In genomic region chr16:89333401-89334001, GRCh38 we compare ENCODE assay signal across 8 cellular contexts.
DNase-seq lines count a peak whose midpoint lies in the region; ATAC-seq and TF ChIP-seq lines count a peak whose summit lies in the region.
"Not testable (repeated sequence)": the region's sequence is repeated elsewhere in the genome, so short reads cannot be mapped to it uniquely, and the experiment has no call there.

No MANE protein-coding gene starts in this region.

- H3K27me3 ChIP-seq in CD8-positive, alpha-beta T cell (ENCODE audit: insufficient read depth, low read length) = not testable (repeated sequence)

- intact Hi-C loops in CD8-positive, alpha-beta T cell (cut with DNase I, micrococcal nuclease) = loop anchor here (1.0 to 5.0 kb wide), 6 partner anchors 69 to 308 kb away; partner anchors contain the start of gene SPG7 (in 1 of the 2)
- intact Hi-C loops in Right ventricle myocardium superior (cut with DNase I) = loop anchor here (5.0 to 10.0 kb wide), 2 partner anchors 174 to 221 kb away; partner anchors contain the start of gene SPG7

- peak; percentile 41 for TF ChIP-seq CTCF in CD8-positive, alpha-beta T cell (IDR thresholded peaks at IDR 0.05)

- not testable (repeated sequence) for H3K36me3 Mint-ChIP-seq in CD8-positive, alpha-beta T cell; naive B cell

- POLR2A ChIA-PET in CD8-positive, alpha-beta T cell (lab: Charles Lee) = interaction anchor here (1.3 kb wide), 1 partner anchor 20 kb away, joined by 3 read pairs; no protein-coding TSS in a partner anchor

- not testable (repeated sequence) for H3K36me3 ChIP-seq in CD8-positive, alpha-beta T cell (ENCODE audit: insufficient read depth, low read length)

- H3K27me3 Mint-ChIP-seq in CD8-positive, alpha-beta T cell (ENCODE audit: low read depth); naive B cell: not testable (repeated sequence)

- peaks cover 77% of the 10 kb centered on the region for H3K4me1 ChIP-seq in CD8-positive, alpha-beta T cell (ENCODE audit: insufficient read depth, low read length)

- not testable (repeated sequence) for H3K4me3 ChIP-seq in CD8-positive, alpha-beta T cell (ENCODE audit: low read depth, low read length)

- not testable (repeated sequence) for H3K27ac ChIP-seq in CD8-positive, alpha-beta T cell (ENCODE audit: low read depth, low read length)
- peak overlapping the region; percentile 44 for H3K27ac ChIP-seq in caudate nucleus (ENCODE audit: low read depth, low read length)

- CTCF ChIA-PET in CD8-positive, alpha-beta T cell (lab: Charles Lee) = interaction anchor here (0.6 to 2.1 kb wide), 11 partner anchors 8 to 211 kb away, joined by 3 to 7 read pairs (median 3); no protein-coding TSS in a partner anchor

- peaks cover 78% of the 10 kb centered on the region for H3K4me1 Mint-ChIP-seq in CD8-positive, alpha-beta T cell (ENCODE audit: low read depth)
- H3K4me1 Mint-ChIP-seq in naive B cell = peaks cover 41 to 86% (median 70%) of the 10 kb centered on the region in 3 donors

- H3K27ac Mint-ChIP-seq in CD8-positive, alpha-beta T cell = peak overlapping the region; percentile 38
- peak overlapping the region in 4 of 6 donors; percentile 65 to 89 (median 73) for H3K27ac Mint-ChIP-seq in naive B cell

- peak in 4 of 7 experiments; percentile 27 to 47 (median 42) for DNase-seq in CD8-positive, alpha-beta T cell
- DNase-seq in HCEC 1CT (peak; percentile 72), NCI-H524 treated with DMSO at 0.1 percent for 48 hours (lab: John Stamatoyannopoulos, UW) (peak; percentile 27), caudate nucleus (lab: John Stamatoyannopoulos, UW) (peak in 33 of 61 donors; percentile 21 to 79 (median 54)), naive B cell (peak; percentile 43)
- DNase-seq in activated CD4-positive, alpha-beta T cell treated with anti-CD3 and anti-CD28 coated beads for 4 hours = peak; percentile 44 to 53
- not testable (repeated sequence) for DNase-seq in Right ventricle myocardium superior; stimulated activated naive CD8-positive, alpha-beta T cell treated with anti-CD3 and anti-CD28 coated beads, Interleukin-15, Interleukin-2, amounts not matched to agents 100 U/mL and 50 U/mL, for 24 hours

- ATAC-seq in CD8-positive, alpha-beta T cell = peak; percentile 48
- peak; percentile 80 for ATAC-seq in Right ventricle myocardium superior (ENCODE audit: poor library complexity)
- ATAC-seq in naive B cell (ENCODE audit: low read depth in 2 of 2) = peak; percentile 74 to 84
- peak; percentile 79 for ATAC-seq in stimulated activated naive CD8-positive, alpha-beta T cell treated with anti-CD3 and anti-CD28 coated beads, Interleukin-15, Interleukin-2, amounts not matched to agents 100 U/mL and 50 U/mL, for 24 hours

- H3K9me3 Mint-ChIP-seq in CD8-positive, alpha-beta T cell; naive B cell: not testable (repeated sequence)

- H3K9me3 ChIP-seq in CD8-positive, alpha-beta T cell (ENCODE audit: low read length) = not testable (repeated sequence)

- H3K4me3 Mint-ChIP-seq in CD8-positive, alpha-beta T cell = not testable (repeated sequence)
- peak overlapping the region in 3 of 8 donors; percentile 2 to 35 (median 9) for H3K4me3 Mint-ChIP-seq in naive B cell
